ENCODE assay signal across 14 cellular contexts in genomic region chr6:84514089-84514971, GRCh38.
"Had no signal": no experiment of that assay in that cellular context is flagged by ENCODE, and none has a peak within 500 bp of the region (broad histone marks: within the 10 kb centered on the region; RNA-seq: fewer than 3 reads in every experiment).

No MANE protein-coding gene starts in this region.

- DNase-seq: activated CD4-positive, alpha-beta memory T cell treated with anti-CD3 and anti-CD28 coated beads for 36 hours; activated T-cell treated with anti-CD3 and anti-CD28 coated beads, Interleukin-2, amount 50 U/mL, for 24 hours; dermis blood vessel endothelial cell; islet precursor cell; naive B cell; sigmoid colon; thyroid gland had no signal

- H3K4me1 Mint-ChIP-seq: activated naive CD4-positive, alpha-beta T cell treated with anti-CD3 and anti-CD28 coated beads, Interleukin-2, amount 50 U/mL, for 24 hours; brain; naive B cell; stimulated activated effector memory CD8-positive, alpha-beta T cell treated with anti-CD3 and anti-CD28 coated beads, Interleukin-12 subunit alpha, Interleukin-12 subunit beta, amount 100 ng/mL, for 72 hours had no signal

- H3K4me1 ChIP-seq: parathyroid adenoma, sigmoid colon, thyroid gland had no signal

- H3K36me3 ChIP-seq: sigmoid colon, thyroid gland had no signal

- H3K27ac Mint-ChIP-seq: activated CD4-positive, alpha-beta memory T cell treated with anti-CD3 and anti-CD28 coated beads for 36 hours; activated naive CD4-positive, alpha-beta T cell treated with anti-CD3 and anti-CD28 coated beads, Interleukin-2, amount 50 U/mL, for 24 hours; activated T-cell treated with anti-CD3 and anti-CD28 coated beads, Interleukin-2, amount 50 U/mL, for 24 hours; brain; naive B cell; stimulated activated effector memory CD8-positive, alpha-beta T cell treated with anti-CD3 and anti-CD28 coated beads, Interleukin-12 subunit alpha, Interleukin-12 subunit beta, amount 100 ng/mL, for 72 hours; T-helper 2 cell treated with Interferon-gamma antibody and Interleukin-4, amounts not matched to agents 5 μg/mL and 100 μg/mL, for 36 hours had no signal

- H3K27me3 ChIP-seq: hepatocyte, sigmoid colon, thyroid gland had no signal

- H3K27me3 Mint-ChIP-seq: activated CD4-positive, alpha-beta memory T cell treated with anti-CD3 and anti-CD28 coated beads for 36 hours; activated T-cell treated with anti-CD3 and anti-CD28 coated beads, Interleukin-2, amount 50 U/mL, for 24 hours; brain; naive B cell had no signal

- H3K4me3 Mint-ChIP-seq: activated CD4-positive, alpha-beta memory T cell treated with anti-CD3 and anti-CD28 coated beads for 36 hours; activated naive CD4-positive, alpha-beta T cell treated with anti-CD3 and anti-CD28 coated beads, Interleukin-2, amount 50 U/mL, for 24 hours; activated T-cell treated with anti-CD3 and anti-CD28 coated beads, Interleukin-2, amount 50 U/mL, for 24 hours; brain; naive B cell; stimulated activated effector memory CD8-positive, alpha-beta T cell treated with anti-CD3 and anti-CD28 coated beads, Interleukin-12 subunit alpha, Interleukin-12 subunit beta, amount 100 ng/mL, for 72 hours; T-helper 2 cell treated with Interferon-gamma antibody and Interleukin-4, amounts not matched to agents 5 μg/mL and 100 μg/mL, for 36 hours had no signal

- H3K4me3 ChIP-seq: hepatocyte, lung, sigmoid colon, thyroid gland had no signal

- ATAC-seq: stimulated activated effector memory CD8-positive, alpha-beta T cell treated with anti-CD3 and anti-CD28 coated beads, Interleukin-12 subunit alpha, Interleukin-12 subunit beta, amount 100 ng/mL, for 72 hours had no signal

- H3K27ac ChIP-seq: hepatocyte, parathyroid adenoma, sigmoid colon, thyroid gland had no signal

- H3K36me3 Mint-ChIP-seq: activated CD4-positive, alpha-beta memory T cell treated with anti-CD3 and anti-CD28 coated beads for 36 hours; activated naive CD4-positive, alpha-beta T cell treated with anti-CD3 and anti-CD28 coated beads, Interleukin-2, amount 50 U/mL, for 24 hours; brain; naive B cell; stimulated activated effector memory CD8-positive, alpha-beta T cell treated with anti-CD3 and anti-CD28 coated beads, Interleukin-12 subunit alpha, Interleukin-12 subunit beta, amount 100 ng/mL, for 72 hours had no signal

- H3K9me3 Mint-ChIP-seq: activated CD4-positive, alpha-beta memory T cell treated with anti-CD3 and anti-CD28 coated beads for 36 hours; activated naive CD4-positive, alpha-beta T cell treated with anti-CD3 and anti-CD28 coated beads, Interleukin-2, amount 50 U/mL, for 24 hours; activated T-cell treated with anti-CD3 and anti-CD28 coated beads, Interleukin-2, amount 50 U/mL, for 24 hours; brain; stimulated activated effector memory CD8-positive, alpha-beta T cell treated with anti-CD3 and anti-CD28 coated beads, Interleukin-12 subunit alpha, Interleukin-12 subunit beta, amount 100 ng/mL, for 72 hours; T-helper 2 cell treated with Interferon-gamma antibody and Interleukin-4, amounts not matched to agents 5 μg/mL and 100 μg/mL, for 36 hours had no signal

- H3K9me3 ChIP-seq: sigmoid colon, thyroid gland had no signal
